In the genomic region with DNA sequence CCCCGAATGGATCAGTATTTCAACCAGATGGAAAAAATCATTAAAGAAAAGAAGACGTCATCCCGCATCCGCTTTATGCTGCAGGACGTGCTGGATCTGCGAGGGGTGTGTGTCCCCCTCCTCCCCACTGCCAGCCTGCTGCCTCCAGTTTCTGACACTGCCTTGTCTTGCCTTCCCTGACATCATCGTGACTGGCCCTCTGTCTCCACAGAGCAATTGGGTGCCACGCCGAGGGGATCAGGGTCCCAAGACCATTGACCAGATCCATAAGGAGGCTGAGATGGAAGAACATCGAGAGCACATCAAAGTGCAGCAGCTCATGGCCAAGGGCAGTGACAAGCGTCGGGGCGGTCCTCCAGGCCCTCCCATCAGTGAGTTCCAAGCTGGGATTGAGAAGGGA, we compare ENCODE assay signal across 1 cellular context.
TF ChIP-seq lines count a peak whose summit lies in the region.

No MANE protein-coding gene starts in this region.

TF ChIP-seq in IMR-90, 13 proteins besides CTCF, POLR2A, EP300 and RAD21:
- TF ChIP-seq SMC3 (IDR thresholded peaks at IDR 0.05; ENCODE audit: low read depth, low read length) (no peak), MAZ (IDR thresholded peaks at IDR 0.05; ENCODE audit: borderline replicate concordance, low read depth, low read length) (no peak)
